Comparison of ENCODE assay signal across 1 cellular context in the genomic region with DNA sequence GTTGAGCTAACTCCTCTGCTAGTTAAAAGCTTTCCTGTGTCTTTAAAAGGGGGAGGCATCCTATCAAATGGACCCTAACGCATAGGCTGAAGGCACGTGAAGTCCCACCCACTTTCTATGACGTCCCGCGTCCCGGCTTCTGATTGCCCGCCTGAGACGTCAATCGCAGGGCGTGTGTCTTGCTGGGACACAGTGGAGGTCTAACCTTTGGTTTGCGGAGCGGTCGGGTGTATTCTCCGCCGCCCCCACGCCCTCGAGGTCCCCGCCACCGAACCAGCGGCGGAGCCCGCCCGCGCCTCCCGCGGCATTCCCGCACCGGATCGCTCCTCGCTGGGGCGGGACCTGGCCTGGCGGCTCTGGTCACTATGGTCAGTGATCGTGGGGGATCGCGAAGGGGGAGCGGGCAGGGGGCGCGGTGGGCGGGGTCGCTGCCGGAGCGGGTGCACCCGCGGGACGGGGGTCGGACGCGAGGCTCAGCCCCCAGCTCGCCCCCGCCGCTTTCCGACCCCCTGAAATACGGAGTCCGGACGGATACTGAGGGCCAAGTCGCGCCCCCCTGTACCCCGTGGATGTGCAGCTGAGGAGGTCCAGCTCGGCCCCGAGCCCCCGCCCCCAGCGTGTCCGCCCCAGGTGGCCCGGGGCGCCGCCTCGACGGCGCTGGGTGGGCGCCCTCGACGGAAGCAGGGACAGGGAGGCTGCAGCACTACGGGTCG.
A peak's percentile ranks its signal among the peaks of the same experiment; 100 is the strongest.
TF ChIP-seq lines count a peak whose summit lies in the region.

A gene (plus strand): TSS at position 168 of the 713 bp plus-strand sequence. CDS start 198 bp downstream, at position 366.

TF ChIP-seq in IMR-90, 13 proteins besides CTCF, POLR2A, EP300 and RAD21 (continued from another document):
- TF ChIP-seq, protein P1, sequence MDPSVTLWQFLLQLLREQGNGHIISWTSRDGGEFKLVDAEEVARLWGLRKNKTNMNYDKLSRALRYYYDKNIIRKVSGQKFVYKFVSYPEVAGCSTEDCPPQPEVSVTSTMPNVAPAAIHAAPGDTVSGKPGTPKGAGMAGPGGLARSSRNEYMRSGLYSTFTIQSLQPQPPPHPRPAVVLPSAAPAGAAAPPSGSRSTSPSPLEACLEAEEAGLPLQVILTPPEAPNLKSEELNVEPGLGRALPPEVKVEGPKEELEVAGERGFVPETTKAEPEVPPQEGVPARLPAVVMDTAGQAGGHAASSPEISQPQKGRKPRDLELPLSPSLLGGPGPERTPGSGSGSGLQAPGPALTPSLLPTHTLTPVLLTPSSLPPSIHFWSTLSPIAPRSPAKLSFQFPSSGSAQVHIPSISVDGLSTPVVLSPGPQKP (IDR thresholded peaks at IDR 0.05; ENCODE audit: borderline replicate concordance, low read depth, low read length), result no peak
- TF ChIP-seq SMC3 (IDR thresholded peaks at IDR 0.05; ENCODE audit: low read depth, low read length), result no peak
- TF ChIP-seq FOS (IDR thresholded peaks at IDR 0.05; ENCODE audit: low read depth, low read length), result no peak
- TF ChIP-seq MAZ (IDR thresholded peaks at IDR 0.05; ENCODE audit: borderline replicate concordance, low read depth, low read length), result peak; percentile 14; the same call in 1 of the 2 replicates
- no peak for TF ChIP-seq CEBPB (IDR thresholded peaks at IDR 0.05; ENCODE audit: low read depth, low read length)
- TF ChIP-seq RCOR1 (IDR thresholded peaks at IDR 0.05; ENCODE audit: insufficient replicate concordance, low read length), result no peak
- peak; percentile 58; the same call in 1 of the 2 replicates for TF ChIP-seq BHLHE40 (IDR thresholded peaks at IDR 0.05; ENCODE audit: low read depth, low read length)
